In the genomic region with DNA sequence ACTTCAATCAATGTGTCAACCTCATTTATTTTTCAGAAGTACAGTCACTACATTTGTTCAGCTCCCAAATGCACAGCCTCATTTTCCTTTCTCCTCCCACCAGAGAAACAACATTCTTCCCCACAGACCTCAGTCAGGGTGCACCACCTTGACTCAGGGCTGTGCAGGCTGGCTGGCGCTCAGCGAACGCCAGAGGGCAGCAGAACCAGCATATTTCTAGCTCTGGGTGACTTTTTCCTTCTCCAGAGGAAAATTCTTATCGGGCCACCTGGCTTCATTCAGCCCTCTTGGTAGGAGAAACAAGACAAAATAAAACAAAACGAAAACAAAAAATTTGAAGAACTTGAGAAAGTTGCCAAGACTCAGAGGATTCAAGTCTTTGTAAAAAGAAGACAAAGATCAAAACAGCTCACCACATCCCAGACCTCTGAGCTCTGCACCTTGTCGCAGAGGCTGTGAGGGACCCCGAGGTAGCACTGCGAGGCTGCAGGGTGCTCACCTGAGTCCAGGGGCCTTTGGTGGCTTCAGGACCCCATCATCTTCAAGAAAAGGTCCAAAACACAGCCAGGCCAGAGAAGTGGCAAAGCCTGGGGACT, we compare ENCODE assay signal across 9 cellular contexts. TPM values are rescaled to one million over a fixed set of nuclear protein-coding genes. Genes with fewer than 3 reads are reported as not detected.
DNase-seq lines count a peak whose midpoint lies in the region; ATAC-seq and TF ChIP-seq lines count a peak whose summit lies in the region.
"Had no signal": no experiment of that assay in that cellular context is flagged by ENCODE, and none has a peak within 500 bp of the region (broad histone marks: within the 10 kb centered on the region; RNA-seq: fewer than 3 reads in every experiment).

No MANE protein-coding gene starts in this region.

- H3K4me2 ChIP-seq in smooth muscle cell = no peak overlapping the region

- DNase-seq in T-helper 2 cell (peak in 3 of 5 experiments; percentile 9 to 15 (median 10)), RKO (ENCODE audit: low spot score) (peak; percentile 38), amniotic epithelial cell (ENCODE audit: low read depth) (peak; percentile 2), hepatic stellate cell (ENCODE audit: low spot score) (peak; percentile 24), smooth muscle cell (lab: John Stamatoyannopoulos, UW; ENCODE audit: unreplicated experiment) (no peak)
- DNase-seq in T-helper 2 cell treated with Interferon-gamma antibody and Interleukin-4, amounts not matched to agents 5 μg/mL and 100 μg/mL, for 36 hours (ENCODE audit: low spot score) = no peak

- TF ChIP-seq CTCF in LNCAP (IDR thresholded peaks at IDR 0.05) (peak; percentile 96), smooth muscle cell (IDR thresholded peaks at IDR 0.05; ENCODE audit: borderline replicate concordance, insufficient read depth, poor library complexity, severe bottlenecking) (peak; percentile 92)

- H3K27me3 Mint-ChIP-seq in T-helper 2 cell treated with Interferon-gamma antibody and Interleukin-4, amounts not matched to agents 5 μg/mL and 100 μg/mL, for 36 hours (ENCODE audit: low read depth) = no peaks in the 10 kb centered on the region

- 34% methylated on average over 8 of the region's 8 CpGs for WGBS in smooth muscle cell (ENCODE audit: low lambda C conversion rate)

- no peaks in the 10 kb centered on the region for H3F3A ChIP-seq in smooth muscle cell (ENCODE audit: low read depth)

- H3K27ac ChIP-seq in smooth muscle cell (ENCODE audit: low read depth) = no peak overlapping the region

- no peak overlapping the region for H3K4me3 Mint-ChIP-seq in T-helper 2 cell treated with Interferon-gamma antibody and Interleukin-4, amounts not matched to agents 5 μg/mL and 100 μg/mL, for 36 hours
- H3K4me3 Mint-ChIP-seq: activated naive CD8-positive, alpha-beta T cell had no signal

- H4K20me1 ChIP-seq in smooth muscle cell (ENCODE audit: low read depth) = no peaks in the 10 kb centered on the region

- H2AFZ ChIP-seq in smooth muscle cell (ENCODE audit: low read depth) = no peak overlapping the region

- H3K9me3 Mint-ChIP-seq in T-helper 2 cell treated with Interferon-gamma antibody and Interleukin-4, amounts not matched to agents 5 μg/mL and 100 μg/mL, for 36 hours = no peaks in the 10 kb centered on the region

- no peak overlapping the region for H3K9ac ChIP-seq in smooth muscle cell (ENCODE audit: low read depth)

- no peaks in the 10 kb centered on the region for H3K4me1 ChIP-seq in smooth muscle cell (ENCODE audit: low read depth)

- no peaks in the 10 kb centered on the region for H3K36me3 Mint-ChIP-seq in T-helper 2 cell treated with Interferon-gamma antibody and Interleukin-4, amounts not matched to agents 5 μg/mL and 100 μg/mL, for 36 hours (ENCODE audit: low read depth)
- H3K36me3 Mint-ChIP-seq: activated naive CD8-positive, alpha-beta T cell had no signal

- no peaks in the 10 kb centered on the region for H3K79me2 ChIP-seq in smooth muscle cell (ENCODE audit: low read depth)

- H3K4me1 Mint-ChIP-seq in T-helper 2 cell treated with Interferon-gamma antibody and Interleukin-4, amounts not matched to agents 5 μg/mL and 100 μg/mL, for 36 hours (ENCODE audit: low read depth) = peaks cover 3% of the 10 kb centered on the region

- ATAC-seq in HG02588 (IDR thresholded peaks at IDR 0.05; ENCODE audit: unreplicated experiment) = no peak

- no peak overlapping the region for H3K4me3 ChIP-seq in smooth muscle cell

- no peak overlapping the region for H3K27ac Mint-ChIP-seq in T-helper 2 cell treated with Interferon-gamma antibody and Interleukin-4, amounts not matched to agents 5 μg/mL and 100 μg/mL, for 36 hours
- H3K27ac Mint-ChIP-seq: activated naive CD8-positive, alpha-beta T cell had no signal

- no peaks in the 10 kb centered on the region for H3K36me3 ChIP-seq in smooth muscle cell (ENCODE audit: low read depth)

- H3K9me3 ChIP-seq in smooth muscle cell (replicated peaks; ENCODE audit: low read depth) = no peaks in the 10 kb centered on the region

- peaks cover 6% of the 10 kb centered on the region for H3K27me3 ChIP-seq in smooth muscle cell (ENCODE audit: low read depth)

RNA-seq across cellular contexts. Expression of a gene that starts 33.7 kb away (rescaled TPM):
- 0.09 TPM in 1 of 2 replicates, not detected in the other for total RNA-seq in smooth muscle cell
- not detected in 2 replicates for polyA plus RNA-seq in smooth muscle cell

Comparison
In these comparisons a context has a peak if more than half of its experiments do, and no peak if none do; other contexts are left out.
1. DNase-seq: peak in T-helper 2 cell (3 of 5), RKO (single experiment), amniotic epithelial cell (single experiment) and hepatic stellate cell (single experiment); none in T-helper 2 cell treated with Interferon-gamma antibody and Interleukin-4, amounts not matched to agents 5 μg/mL and 100 μg/mL, for 36 hours (single experiment) and smooth muscle cell (single experiment).